Comparison of ENCODE assay signal across 1 cellular context in genomic region chr6:90493332-90493731, GRCh38.
TF ChIP-seq lines count a peak whose summit lies in the region.

No MANE protein-coding gene starts in this region.

TF ChIP-seq in K562, 482 proteins besides CTCF, POLR2A, EP300 and RAD21 (continued from another document and continues in another):
- TF ChIP-seq, protein P1, sequence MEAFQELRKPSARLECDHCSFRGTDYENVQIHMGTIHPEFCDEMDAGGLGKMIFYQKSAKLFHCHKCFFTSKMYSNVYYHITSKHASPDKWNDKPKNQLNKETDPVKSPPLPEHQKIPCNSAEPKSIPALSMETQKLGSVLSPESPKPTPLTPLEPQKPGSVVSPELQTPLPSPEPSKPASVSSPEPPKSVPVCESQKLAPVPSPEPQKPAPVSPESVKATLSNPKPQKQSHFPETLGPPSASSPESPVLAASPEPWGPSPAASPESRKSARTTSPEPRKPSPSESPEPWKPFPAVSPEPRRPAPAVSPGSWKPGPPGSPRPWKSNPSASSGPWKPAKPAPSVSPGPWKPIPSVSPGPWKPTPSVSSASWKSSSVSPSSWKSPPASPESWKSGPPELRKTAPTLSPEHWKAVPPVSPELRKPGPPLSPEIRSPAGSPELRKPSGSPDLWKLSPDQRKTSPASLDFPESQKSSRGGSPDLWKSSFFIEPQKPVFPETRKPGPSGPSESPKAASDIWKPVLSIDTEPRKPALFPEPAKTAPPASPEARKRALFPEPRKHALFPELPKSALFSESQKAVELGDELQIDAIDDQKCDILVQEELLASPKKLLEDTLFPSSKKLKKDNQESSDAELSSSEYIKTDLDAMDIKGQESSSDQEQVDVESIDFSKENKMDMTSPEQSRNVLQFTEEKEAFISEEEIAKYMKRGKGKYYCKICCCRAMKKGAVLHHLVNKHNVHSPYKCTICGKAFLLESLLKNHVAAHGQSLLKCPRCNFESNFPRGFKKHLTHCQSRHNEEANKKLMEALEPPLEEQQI (IDR thresholded peaks at IDR 0.05) = no peak
- TF ChIP-seq CREB3 (tag; conservative IDR thresholded peaks at IDR 0.05; ENCODE audit: low read depth) (no peak), HDAC3 (IDR thresholded peaks at IDR 0.05; ENCODE audit: borderline replicate concordance, partially characterized antibody) (no peak), SAFB2 (IDR thresholded peaks at IDR 0.05; ENCODE audit: borderline replicate concordance, low read depth, low read length, severe bottlenecking) (no peak), TAL1 (IDR thresholded peaks at IDR 0.05) (peak; percentile 19; the same call in 1 of the 2 replicates), PHF20 (IDR thresholded peaks at IDR 0.05; ENCODE audit: partially characterized antibody) (no peak), ZNF282 (CRISPR knock-in tag; IDR thresholded peaks at IDR 0.05) (no peak), POLR2AphosphoS5 (IDR thresholded peaks at IDR 0.05; ENCODE audit: control insufficient read depth, insufficient read depth, low read depth, low read length) (no peak), ZNF277 (CRISPR knock-in tag; IDR thresholded peaks at IDR 0.05; ENCODE audit: borderline replicate concordance) (no peak), DPF2 (IDR thresholded peaks at IDR 0.05) (0 out of 2 replicates have a peak, but pooled peaks have one; percentile 43), MED1 (CRISPR knock-in tag; IDR thresholded peaks at IDR 0.05; ENCODE audit: borderline replicate concordance) (no peak), MAFK (IDR thresholded peaks at IDR 0.05; ENCODE audit: low read length) (peak; percentile 21; the same call in 1 of the 2 replicates), CREB5 (CRISPR knock-in tag; IDR thresholded peaks at IDR 0.05) (no peak), ZBTB1 (CRISPR knock-in tag; IDR thresholded peaks at IDR 0.05; ENCODE audit: borderline replicate concordance, low read depth) (no peak), ARID1B (IDR thresholded peaks at IDR 0.05) (peak; percentile 70), ARID3A (IDR thresholded peaks at IDR 0.05; ENCODE audit: borderline replicate concordance, low read depth, low read length) (no peak), ZNF41 (CRISPR knock-in tag; conservative IDR thresholded peaks at IDR 0.05) (no peak), SOX6 (IDR thresholded peaks at IDR 0.05) (peak; percentile 38; the same call in 1 of the 2 replicates), ETV1 (tag; conservative IDR thresholded peaks at IDR 0.05; ENCODE audit: low read depth) (peak; percentile 62), MEIS2 (IDR thresholded peaks at IDR 0.05; ENCODE audit: partially characterized antibody) (peak; percentile 24), NFRKB (IDR thresholded peaks at IDR 0.05; ENCODE audit: low read depth) (no peak), KDM4B (IDR thresholded peaks at IDR 0.05; ENCODE audit: borderline replicate concordance in 2 of 2, low read depth in 1 of 2) (no peak), RAD51 (IDR thresholded peaks at IDR 0.05; ENCODE audit: borderline replicate concordance, low read depth) (no peak), PTBP1 (IDR thresholded peaks at IDR 0.05; ENCODE audit: low read depth, low read length) (no peak), ADNP (tag; IDR thresholded peaks at IDR 0.05) (no peak), POU5F1 (IDR thresholded peaks at IDR 0.05; ENCODE audit: borderline replicate concordance, low read depth, low read length, partially characterized antibody) (no peak), CEBPB (tag; IDR thresholded peaks at IDR 0.05) (no peak), IRF9 (tag; IDR thresholded peaks at IDR 0.05) (no peak), ARHGAP35 (IDR thresholded peaks at IDR 0.05; ENCODE audit: partially characterized antibody) (no peak), ZNF3 (CRISPR knock-in tag; IDR thresholded peaks at IDR 0.05) (no peak), ZNF589 (CRISPR knock-in tag; IDR thresholded peaks at IDR 0.05; ENCODE audit: low read depth) (no peak), JUND (IDR thresholded peaks at IDR 0.05; ENCODE audit: borderline replicate concordance, low read depth, low read length) (peak; percentile 47; the same call in 1 of the 2 replicates), JUND (tag; IDR thresholded peaks at IDR 0.05; ENCODE audit: borderline replicate concordance, low read depth, low read length) (no peak), CBFA2T2 (conservative IDR thresholded peaks at IDR 0.05) (peak; percentile 50; the same call in 1 of the 2 replicates), FOXA1 (IDR thresholded peaks at IDR 0.05; ENCODE audit: borderline replicate concordance) (no peak), CBX3 (IDR thresholded peaks at IDR 0.05; ENCODE audit: borderline replicate concordance in 1 of 2, low read length in 2 of 2) (no peak), ARID2 (IDR thresholded peaks at IDR 0.05) (no peak), U2AF2 (optimal IDR thresholded peaks at IDR 0.05; ENCODE audit: low read depth, low read length) (no peak), GATAD2B (IDR thresholded peaks at IDR 0.05; ENCODE audit: borderline replicate concordance) (no peak), STAT5A (IDR thresholded peaks at IDR 0.05; ENCODE audit: borderline replicate concordance, low read length) (no peak), CBFA2T3 (IDR thresholded peaks at IDR 0.05) (peak; percentile 60), EP400 (IDR thresholded peaks at IDR 0.05) (no peak), DNMT1 (IDR thresholded peaks at IDR 0.05) (no peak), SMARCE1 (IDR thresholded peaks at IDR 0.05) (peak; percentile 49), RBM39 (optimal IDR thresholded peaks at IDR 0.05; ENCODE audit: low read depth, low read length) (no peak), NFE2 (IDR thresholded peaks at IDR 0.05; ENCODE audit: low read depth) (peak; percentile 39; the same call in 1 of the 2 replicates), NR4A1 (CRISPR knock-in tag; IDR thresholded peaks at IDR 0.05) (no peak), NR4A1 (tag; IDR thresholded peaks at IDR 0.05) (no peak), ZNF280B (CRISPR knock-in tag; IDR thresholded peaks at IDR 0.05) (no peak), ZFP30 (CRISPR knock-in tag; IDR thresholded peaks at IDR 0.05; ENCODE audit: borderline replicate concordance) (no peak), TAF1 (IDR thresholded peaks at IDR 0.05; ENCODE audit: control insufficient read depth, extremely low read depth, insufficient read depth, low read length, severe bottlenecking) (no peak)
- TF ChIP-seq, protein P2, sequence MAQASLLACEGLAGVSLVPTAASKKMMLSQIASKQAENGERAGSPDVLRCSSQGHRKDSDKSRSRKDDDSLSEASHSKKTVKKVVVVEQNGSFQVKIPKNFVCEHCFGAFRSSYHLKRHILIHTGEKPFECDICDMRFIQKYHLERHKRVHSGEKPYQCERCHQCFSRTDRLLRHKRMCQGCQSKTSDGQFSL (CRISPR knock-in tag; IDR thresholded peaks at IDR 0.05) = no peak
- TF ChIP-seq, protein P2 (tag; IDR thresholded peaks at IDR 0.05) = no peak
- TF ChIP-seq, protein P3, sequence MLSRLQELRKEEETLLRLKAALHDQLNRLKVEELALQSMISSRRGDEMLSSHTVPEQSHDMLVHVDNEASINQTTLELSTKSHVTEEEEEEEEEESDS (CRISPR knock-in tag; IDR thresholded peaks at IDR 0.05) = no peak
- TF ChIP-seq, protein P4, sequence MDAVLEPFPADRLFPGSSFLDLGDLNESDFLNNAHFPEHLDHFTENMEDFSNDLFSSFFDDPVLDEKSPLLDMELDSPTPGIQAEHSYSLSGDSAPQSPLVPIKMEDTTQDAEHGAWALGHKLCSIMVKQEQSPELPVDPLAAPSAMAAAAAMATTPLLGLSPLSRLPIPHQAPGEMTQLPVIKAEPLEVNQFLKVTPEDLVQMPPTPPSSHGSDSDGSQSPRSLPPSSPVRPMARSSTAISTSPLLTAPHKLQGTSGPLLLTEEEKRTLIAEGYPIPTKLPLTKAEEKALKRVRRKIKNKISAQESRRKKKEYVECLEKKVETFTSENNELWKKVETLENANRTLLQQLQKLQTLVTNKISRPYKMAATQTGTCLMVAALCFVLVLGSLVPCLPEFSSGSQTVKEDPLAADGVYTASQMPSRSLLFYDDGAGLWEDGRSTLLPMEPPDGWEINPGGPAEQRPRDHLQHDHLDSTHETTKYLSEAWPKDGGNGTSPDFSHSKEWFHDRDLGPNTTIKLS (IDR thresholded peaks at IDR 0.05; ENCODE audit: borderline replicate concordance, low read depth) = no peak
- TF ChIP-seq, protein P5, sequence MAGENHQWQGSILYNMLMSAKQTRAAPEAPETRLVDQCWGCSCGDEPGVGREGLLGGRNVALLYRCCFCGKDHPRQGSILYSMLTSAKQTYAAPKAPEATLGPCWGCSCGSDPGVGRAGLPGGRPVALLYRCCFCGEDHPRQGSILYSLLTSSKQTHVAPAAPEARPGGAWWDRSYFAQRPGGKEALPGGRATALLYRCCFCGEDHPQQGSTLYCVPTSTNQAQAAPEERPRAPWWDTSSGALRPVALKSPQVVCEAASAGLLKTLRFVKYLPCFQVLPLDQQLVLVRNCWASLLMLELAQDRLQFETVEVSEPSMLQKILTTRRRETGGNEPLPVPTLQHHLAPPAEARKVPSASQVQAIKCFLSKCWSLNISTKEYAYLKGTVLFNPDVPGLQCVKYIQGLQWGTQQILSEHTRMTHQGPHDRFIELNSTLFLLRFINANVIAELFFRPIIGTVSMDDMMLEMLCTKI (IDR thresholded peaks at IDR 0.05; ENCODE audit: partially characterized antibody) = no peak
- TF ChIP-seq, protein P6, sequence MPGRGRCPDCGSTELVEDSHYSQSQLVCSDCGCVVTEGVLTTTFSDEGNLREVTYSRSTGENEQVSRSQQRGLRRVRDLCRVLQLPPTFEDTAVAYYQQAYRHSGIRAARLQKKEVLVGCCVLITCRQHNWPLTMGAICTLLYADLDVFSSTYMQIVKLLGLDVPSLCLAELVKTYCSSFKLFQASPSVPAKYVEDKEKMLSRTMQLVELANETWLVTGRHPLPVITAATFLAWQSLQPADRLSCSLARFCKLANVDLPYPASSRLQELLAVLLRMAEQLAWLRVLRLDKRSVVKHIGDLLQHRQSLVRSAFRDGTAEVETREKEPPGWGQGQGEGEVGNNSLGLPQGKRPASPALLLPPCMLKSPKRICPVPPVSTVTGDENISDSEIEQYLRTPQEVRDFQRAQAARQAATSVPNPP (IDR thresholded peaks at IDR 0.05; ENCODE audit: borderline replicate concordance, insufficient read depth, insufficient read length) = no peak
